40 cellular contexts compared by ENCODE assay signal in genomic region chr20:56273491-56273890, GRCh38. TPM values are rescaled to one million over a fixed set of nuclear protein-coding genes. Genes with fewer than 3 reads are reported as not detected.
"Had no signal": no experiment of that assay in that cellular context is flagged by ENCODE, and none has a peak within 500 bp of the region (broad histone marks: within the 10 kb centered on the region; RNA-seq: fewer than 3 reads in every experiment).

No MANE protein-coding gene starts in this region.

- ATAC-seq: activated naive CD4-positive, alpha-beta T cell treated with anti-CD3 and anti-CD28 coated beads, Interleukin-2, amount 50 U/mL, for 72 hours; activated naive CD8-positive, alpha-beta T cell treated with anti-CD3 and anti-CD28 coated beads, Interleukin-2, amount 50 U/mL, for 24 hours; activated T-cell treated with anti-CD3 and anti-CD28 coated beads, Interleukin-2, amount 50 U/mL, for 4 hours; activated T-cell treated with anti-CD3 and anti-CD28 coated beads, Interleukin-2, amount 50 U/mL, for 72 hours; activated T-helper 17 cell treated with anti-CD3 and anti-CD28 coated beads, Interleukin-2, amount 50 U/mL, for 72 hours; body of pancreas had no signal

- DNase-seq: activated effector memory CD4-positive, alpha-beta T cell treated with anti-CD3 and anti-CD28 coated beads, Interleukin-2, amount 50 U/mL, for 16 hours; activated effector memory CD4-positive, alpha-beta T cell treated with Interleukin-2 at 50 U/mL for 16 hours; activated gamma-delta T cell; activated gamma-delta T cell treated with Interleukin-2 at 50 U/mL for 16 hours; activated naive CD4-positive, alpha-beta T cell; activated naive CD4-positive, alpha-beta T cell treated with anti-CD3 and anti-CD28 coated beads for 36 hours; activated naive CD4-positive, alpha-beta T cell treated with anti-CD3 and anti-CD28 coated beads, Interleukin-2, amount 10 ng/mL, durations not matched to agents 7 days and 5 days; activated naive CD4-positive, alpha-beta T cell treated with anti-CD3 and anti-CD28 coated beads, Interleukin-2, amount 50 U/mL, for 16 hours; activated naive CD4-positive, alpha-beta T cell treated with Interleukin-2 at 50 U/mL for 16 hours; activated naive CD8-positive, alpha-beta T cell treated with anti-CD3 and anti-CD28 coated beads for 36 hours; activated naive CD8-positive, alpha-beta T cell treated with anti-CD3 and anti-CD28 coated beads, Interleukin-2, amount 10 ng/mL, durations not matched to agents 7 days and 5 days; activated naive CD8-positive, alpha-beta T cell treated with anti-CD3 and anti-CD28 coated beads, Interleukin-2, amount 50 U/mL, for 24 hours; activated T-cell treated with anti-CD3 and anti-CD28 coated beads, Interleukin-2, amount 50 U/mL, for 1 hour; activated T-cell treated with anti-CD3 and anti-CD28 coated beads, Interleukin-2, amount 50 U/mL, for 24 hours; activated T-cell treated with anti-CD3 and anti-CD28 coated beads, Interleukin-2, amount 50 U/mL, for 4 hours; activated T-cell treated with anti-CD3 and anti-CD28 coated beads, Interleukin-2, amount 50 U/mL, for 48 hours; activated T-cell treated with anti-CD3 and anti-CD28 coated beads, Interleukin-2, amount 50 U/mL, for 72 hours; adrenal gland; amniotic stem cell; amygdala; anterior cingulate cortex; aorta; body of pancreas; brain microvascular endothelial cell; caudate nucleus; central memory CD4-positive, alpha-beta T cell; cerebellar nuclear complex had no signal

RNA-seq across cellular contexts. Expression of gene MC3R, which starts 25.0 kb away (rescaled TPM):
- total RNA-seq: activated naive CD4-positive, alpha-beta T cell treated with anti-CD3 and anti-CD28 coated beads for 36 hours; activated naive CD4-positive, alpha-beta T cell treated with anti-CD3 and anti-CD28 coated beads, Interleukin-2, amount 50 U/mL, for 72 hours; activated naive CD8-positive, alpha-beta T cell treated with anti-CD3 and anti-CD28 coated beads for 36 hours; activated naive CD8-positive, alpha-beta T cell treated with anti-CD3 and anti-CD28 coated beads, Interleukin-2, amount 10 ng/mL, durations not matched to agents 7 days and 5 days; activated T-cell treated with anti-CD3 and anti-CD28 coated beads, Interleukin-2, amount 50 U/mL, for 4 hours; activated T-cell treated with anti-CD3 and anti-CD28 coated beads, Interleukin-2, amount 50 U/mL, for 72 hours; activated T-helper 1 cell treated with anti-CD3 and anti-CD28 coated beads, Interleukin-12 subunit alpha, Interleukin-12 subunit beta, Interleukin-2, Interleukin-4 antibody, amounts not matched to agents 30 ng/mL and 10 ng/mL and 1 ng/mL, durations not matched to agents 14 hours and 24 hours and 36 hours; activated T-helper 17 cell treated with anti-CD3 and anti-CD28 coated beads, Interleukin-2, amount 50 U/mL, for 72 hours; activated T-helper 2 cell treated with anti-CD3 and anti-CD28 coated beads, Interferon-gamma antibody, Interleukin-2, Interleukin-4, amounts not matched to agents 10 μg/mL and 5 μg/mL and 100 μg/mL, durations not matched to agents 14 hours and 24 hours and 36 hours; adrenal gland; aorta; ascending aorta; astrocyte; body of pancreas; breast epithelium; bronchial epithelial cell; cardiac muscle cell; cardiac septum; cerebellum; chondrocyte had no signal
- polyA plus RNA-seq: adipose tissue, adrenal gland, aorta, cardiac muscle cell had no signal
